ENCODE assay signal across 1 cellular context in the genomic region with DNA sequence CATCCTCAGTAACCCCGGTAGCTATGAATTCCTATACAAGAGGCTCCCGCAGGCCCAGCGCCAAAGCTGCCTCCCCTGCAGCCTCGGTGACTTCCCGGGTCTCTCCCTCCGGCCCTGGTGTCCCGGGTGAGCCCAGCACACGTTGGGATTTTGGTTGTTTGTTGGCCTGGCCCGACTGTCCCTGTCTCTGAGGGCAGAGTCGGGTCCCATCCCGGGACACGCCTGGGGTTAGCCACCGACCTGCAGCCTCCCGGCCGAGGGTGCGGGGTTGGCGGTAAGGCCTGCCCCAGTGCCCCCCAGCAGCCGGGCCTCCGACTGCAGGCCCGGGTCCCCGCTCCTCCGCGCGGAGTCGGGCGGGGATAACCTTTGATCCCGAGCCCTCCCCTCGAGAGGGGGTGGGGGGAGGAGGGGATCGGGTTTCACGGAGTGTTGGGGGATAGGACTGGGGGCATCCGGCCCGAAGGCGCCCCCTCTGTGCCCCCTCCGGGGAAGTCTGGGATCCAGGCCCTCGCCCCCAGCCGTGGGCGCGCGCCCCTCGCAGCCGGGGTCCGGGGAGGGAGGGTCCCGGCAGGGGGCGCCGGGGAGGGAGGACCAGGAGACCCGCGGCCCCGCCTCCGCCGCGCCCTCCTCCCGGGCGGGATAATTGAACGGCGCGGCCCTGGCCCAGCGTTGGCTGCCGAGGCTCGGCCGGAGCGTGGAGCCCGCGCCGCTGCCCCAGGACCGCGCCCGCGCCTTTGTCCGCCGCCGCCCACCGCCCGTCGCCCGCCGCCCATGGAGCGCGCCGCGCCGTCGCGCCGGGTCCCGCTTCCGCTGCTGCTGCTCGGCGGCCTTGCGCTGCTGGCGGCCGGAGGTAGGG.
TF ChIP-seq lines count a peak whose summit lies in the region.

Gene FBLN1 (plus strand): TSS at position 669 of the 856 bp plus-strand sequence. CDS start 103 bp downstream, at position 772.

TF ChIP-seq in HEK293, 187 proteins besides CTCF, POLR2A, EP300 and RAD21 (continued from another document and continues in another):
- peak; percentile 27; the same call in 1 of the 2 replicates for TF ChIP-seq INSM2 (tag by site-specific recombination; IDR thresholded peaks at IDR 0.05)
- TF ChIP-seq BCL11A (tag by site-specific recombination; IDR thresholded peaks at IDR 0.05; ENCODE audit: low read depth): peak; percentile 55; the same call in 1 of the 2 replicates
- peak; percentile 82 for TF ChIP-seq KLF17 (tag by site-specific recombination; IDR thresholded peaks at IDR 0.05)
- TF ChIP-seq PATZ1 (tag by site-specific recombination; IDR thresholded peaks at IDR 0.05): peak; percentile 87
- TF ChIP-seq, protein P1, sequence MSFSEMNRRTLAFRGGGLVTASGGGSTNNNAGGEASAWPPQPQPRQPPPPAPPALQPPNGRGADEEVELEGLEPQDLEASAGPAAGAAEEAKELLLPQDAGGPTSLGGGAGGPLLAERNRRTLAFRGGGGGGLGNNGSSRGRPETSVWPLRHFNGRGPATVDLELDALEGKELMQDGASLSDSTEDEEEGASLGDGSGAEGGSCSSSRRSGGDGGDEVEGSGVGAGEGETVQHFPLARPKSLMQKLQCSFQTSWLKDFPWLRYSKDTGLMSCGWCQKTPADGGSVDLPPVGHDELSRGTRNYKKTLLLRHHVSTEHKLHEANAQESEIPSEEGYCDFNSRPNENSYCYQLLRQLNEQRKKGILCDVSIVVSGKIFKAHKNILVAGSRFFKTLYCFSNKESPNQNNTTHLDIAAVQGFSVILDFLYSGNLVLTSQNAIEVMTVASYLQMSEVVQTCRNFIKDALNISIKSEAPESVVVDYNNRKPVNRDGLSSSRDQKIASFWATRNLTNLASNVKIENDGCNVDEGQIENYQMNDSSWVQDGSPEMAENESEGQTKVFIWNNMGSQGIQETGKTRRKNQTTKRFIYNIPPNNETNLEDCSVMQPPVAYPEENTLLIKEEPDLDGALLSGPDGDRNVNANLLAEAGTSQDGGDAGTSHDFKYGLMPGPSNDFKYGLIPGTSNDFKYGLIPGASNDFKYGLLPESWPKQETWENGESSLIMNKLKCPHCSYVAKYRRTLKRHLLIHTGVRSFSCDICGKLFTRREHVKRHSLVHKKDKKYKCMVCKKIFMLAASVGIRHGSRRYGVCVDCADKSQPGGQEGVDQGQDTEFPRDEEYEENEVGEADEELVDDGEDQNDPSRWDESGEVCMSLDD (tag by site-specific recombination; IDR thresholded peaks at IDR 0.05): peak; percentile 64
- no peak for TF ChIP-seq ZNF639 (tag by site-specific recombination; IDR thresholded peaks at IDR 0.05)
- TF ChIP-seq ZBTB7A (tag by site-specific recombination; IDR thresholded peaks at IDR 0.05; ENCODE audit: low read depth): no peak
- TF ChIP-seq ZNF423 (tag by site-specific recombination; IDR thresholded peaks at IDR 0.05): no peak
- peak; percentile 55 for TF ChIP-seq ZBTB26 (tag by site-specific recombination; optimal IDR thresholded peaks at IDR 0.05)
- TF ChIP-seq ZIC2 (tag by site-specific recombination; IDR thresholded peaks at IDR 0.05): peak; percentile 86
- TF ChIP-seq ZBTB48 (tag by site-specific recombination; IDR thresholded peaks at IDR 0.05): 0 out of 2 replicates have a peak, but pooled peaks have one; percentile 15
- no peak for TF ChIP-seq ZNF121 (tag by site-specific recombination; IDR thresholded peaks at IDR 0.05)
- TF ChIP-seq, protein P2, sequence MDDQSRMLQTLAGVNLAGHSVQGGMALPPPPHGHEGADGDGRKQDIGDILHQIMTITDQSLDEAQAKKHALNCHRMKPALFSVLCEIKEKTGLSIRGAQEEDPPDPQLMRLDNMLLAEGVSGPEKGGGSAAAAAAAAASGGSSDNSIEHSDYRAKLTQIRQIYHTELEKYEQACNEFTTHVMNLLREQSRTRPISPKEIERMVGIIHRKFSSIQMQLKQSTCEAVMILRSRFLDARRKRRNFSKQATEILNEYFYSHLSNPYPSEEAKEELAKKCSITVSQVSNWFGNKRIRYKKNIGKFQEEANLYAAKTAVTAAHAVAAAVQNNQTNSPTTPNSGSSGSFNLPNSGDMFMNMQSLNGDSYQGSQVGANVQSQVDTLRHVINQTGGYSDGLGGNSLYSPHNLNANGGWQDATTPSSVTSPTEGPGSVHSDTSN (CRISPR knock-in tag; IDR thresholded peaks at IDR 0.05): no peak
- peak; percentile 92 for TF ChIP-seq GLIS1 (tag by site-specific recombination; IDR thresholded peaks at IDR 0.05)
- TF ChIP-seq KLF10 (tag by site-specific recombination; IDR thresholded peaks at IDR 0.05): peak; percentile 87; the same call in 1 of the 2 replicates
- TF ChIP-seq ZNF654 (tag by site-specific recombination; IDR thresholded peaks at IDR 0.05; ENCODE audit: low read depth): no peak
- TF ChIP-seq IKZF3 (tag by site-specific recombination; IDR thresholded peaks at IDR 0.05): peak; percentile 43; the same call in 1 of the 2 replicates
- peak; percentile 94 for TF ChIP-seq SP3 (tag by site-specific recombination; IDR thresholded peaks at IDR 0.05)
- TF ChIP-seq ZNF830 (tag by site-specific recombination; IDR thresholded peaks at IDR 0.05; ENCODE audit: low read depth): no peak
- peak; percentile 14; the same call in 1 of the 2 replicates for TF ChIP-seq ZNF629 (tag by site-specific recombination; IDR thresholded peaks at IDR 0.05)
- peak; percentile 66 for TF ChIP-seq ZBTB8A (tag by site-specific recombination; IDR thresholded peaks at IDR 0.05)
- TF ChIP-seq ZNF335 (tag by site-specific recombination; conservative IDR thresholded peaks at IDR 0.05): peak; percentile 32; the same call in 1 of the 2 replicates
- TF ChIP-seq ZEB2 (tag by site-specific recombination; IDR thresholded peaks at IDR 0.05): 0 out of 2 replicates have a peak, but pooled peaks have one; percentile 30
- no peak for TF ChIP-seq ZNF184 (tag by site-specific recombination; IDR thresholded peaks at IDR 0.05)
- TF ChIP-seq, protein P3, sequence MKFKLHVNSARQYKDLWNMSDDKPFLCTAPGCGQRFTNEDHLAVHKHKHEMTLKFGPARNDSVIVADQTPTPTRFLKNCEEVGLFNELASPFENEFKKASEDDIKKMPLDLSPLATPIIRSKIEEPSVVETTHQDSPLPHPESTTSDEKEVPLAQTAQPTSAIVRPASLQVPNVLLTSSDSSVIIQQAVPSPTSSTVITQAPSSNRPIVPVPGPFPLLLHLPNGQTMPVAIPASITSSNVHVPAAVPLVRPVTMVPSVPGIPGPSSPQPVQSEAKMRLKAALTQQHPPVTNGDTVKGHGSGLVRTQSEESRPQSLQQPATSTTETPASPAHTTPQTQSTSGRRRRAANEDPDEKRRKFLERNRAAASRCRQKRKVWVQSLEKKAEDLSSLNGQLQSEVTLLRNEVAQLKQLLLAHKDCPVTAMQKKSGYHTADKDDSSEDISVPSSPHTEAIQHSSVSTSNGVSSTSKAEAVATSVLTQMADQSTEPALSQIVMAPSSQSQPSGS (tag by site-specific recombination; IDR thresholded peaks at IDR 0.05; ENCODE audit: low read depth): no peak
- TF ChIP-seq EGR2 (tag by site-specific recombination; IDR thresholded peaks at IDR 0.05; ENCODE audit: low read depth): peak; percentile 51
- TF ChIP-seq ZNF48 (tag by site-specific recombination; IDR thresholded peaks at IDR 0.05): no peak
- peak; percentile 51; the same call in 1 of the 2 replicates for TF ChIP-seq ZBTB20 (tag by site-specific recombination; IDR thresholded peaks at IDR 0.05)
- no peak for TF ChIP-seq ZNF433 (tag by site-specific recombination; IDR thresholded peaks at IDR 0.05; ENCODE audit: low read depth)
- TF ChIP-seq GLIS2 (tag by site-specific recombination; IDR thresholded peaks at IDR 0.05): peak; percentile 93
- TF ChIP-seq SP7 (tag by site-specific recombination; IDR thresholded peaks at IDR 0.05): peak; percentile 78
- TF ChIP-seq KLF8 (tag by site-specific recombination; IDR thresholded peaks at IDR 0.05): 0 out of 2 replicates have a peak, but pooled peaks have one; percentile 14
- peak; percentile 24; the same call in 1 of the 2 replicates for TF ChIP-seq PRDM4 (tag by site-specific recombination; IDR thresholded peaks at IDR 0.05)
- TF ChIP-seq KLF7 (tag by site-specific recombination; IDR thresholded peaks at IDR 0.05; ENCODE audit: borderline replicate concordance): 0 out of 2 replicates have a peak, but pooled peaks have one; percentile 50
- peak; percentile 95 for TF ChIP-seq ZNF398 (tag by site-specific recombination; IDR thresholded peaks at IDR 0.05)
- no peak for TF ChIP-seq YY1 (tag by site-specific recombination; IDR thresholded peaks at IDR 0.05)
- TF ChIP-seq BCL11B (tag by site-specific recombination; IDR thresholded peaks at IDR 0.05; ENCODE audit: low read depth): peak; percentile 68; the same call in 1 of the 2 replicates
- TF ChIP-seq ZFHX2 (tag by site-specific recombination; conservative IDR thresholded peaks at IDR 0.05): peak; percentile 77
- no peak for TF ChIP-seq ZNF146 (tag by site-specific recombination; IDR thresholded peaks at IDR 0.05)
